Comparison of ENCODE assay signal across 1 cellular context in genomic region chr2:75632091-75632704, GRCh38.
TF ChIP-seq lines count a peak whose summit lies in the region.

No MANE protein-coding gene starts in this region.

TF ChIP-seq in GM23338, 12 proteins besides CTCF, POLR2A, EP300 and RAD21 (continued from another document):
- no peak for TF ChIP-seq STAT1 (IDR thresholded peaks at IDR 0.05; ENCODE audit: unreplicated experiment)
- TF ChIP-seq ZNF331 (CRISPR knock-in tag; IDR thresholded peaks at IDR 0.05; ENCODE audit: low read depth), result no peak
- no peak for TF ChIP-seq EZH2 (IDR thresholded peaks at IDR 0.05; ENCODE audit: low read depth, unreplicated experiment)
- no peak for TF ChIP-seq ZNF462 (CRISPR knock-in tag; IDR thresholded peaks at IDR 0.05)
- no peak for TF ChIP-seq ETS1 (IDR thresholded peaks at IDR 0.05)
- TF ChIP-seq POLR2AphosphoS5 (IDR thresholded peaks at IDR 0.05; ENCODE audit: low read depth), result no peak
